ENCODE assay signal across 8 cellular contexts in genomic region chr4:55409468-55410171, GRCh38. TPM values are rescaled to one million over a fixed set of nuclear protein-coding genes. Genes with fewer than 3 reads are reported as not detected.
DNase-seq lines count a peak whose midpoint lies in the region; ATAC-seq lines count a peak whose summit lies in the region.

No MANE protein-coding gene starts in this region.

- H3K4me1 Mint-ChIP-seq in IgD-negative memory B cell: peaks cover 23 to 38% (median 25%) of the 10 kb centered on the region in 3 donors
- peaks cover 30% of the 10 kb centered on the region for H3K4me1 Mint-ChIP-seq in stimulated activated memory B cell treated with anti-CD40 and anti-IgM and Interleukin-4, amounts not matched to agents 10 μg/mL and 1 μg/mL and 100 μg/mL, for 72 hours

- DNase-seq in DMS114 treated with DMSO at 0.1 percent for 48 hours (lab: John Stamatoyannopoulos, UW; ENCODE audit: unreplicated experiment) (peak; percentile 6), fibroblast of gingiva (ENCODE audit: low read depth) (peak; percentile 72), HUDEP-2 (lab: John Stamatoyannopoulos, UW; ENCODE audit: unreplicated experiment in 76 of 76) (no peak)
- no peak for DNase-seq in effector CD8-positive, alpha-beta T cell (lab: John Stamatoyannopoulos, UW)
- no peak for DNase-seq in stimulated activated naive CD4-positive, alpha-beta T cell treated with Interleukin-2 at 50 U/mL for 16 hours (lab: John Stamatoyannopoulos, UW)

- H3K27ac Mint-ChIP-seq in IgD-negative memory B cell: peak overlapping the region; percentile 40 to 81 (median 74)
- peak overlapping the region; percentile 92 for H3K27ac Mint-ChIP-seq in stimulated activated memory B cell treated with anti-CD40 and anti-IgM and Interleukin-4, amounts not matched to agents 10 μg/mL and 1 μg/mL and 100 μg/mL, for 72 hours

- H3K9me3 Mint-ChIP-seq in IgD-negative memory B cell: no peaks in the 10 kb centered on the region
- no peaks in the 10 kb centered on the region for H3K9me3 Mint-ChIP-seq in stimulated activated memory B cell treated with anti-CD40 and anti-IgM and Interleukin-4, amounts not matched to agents 10 μg/mL and 1 μg/mL and 100 μg/mL, for 72 hours

- no peaks in the 10 kb centered on the region for H3K27me3 Mint-ChIP-seq in IgD-negative memory B cell
- H3K27me3 Mint-ChIP-seq in stimulated activated memory B cell treated with anti-CD40 and anti-IgM and Interleukin-4, amounts not matched to agents 10 μg/mL and 1 μg/mL and 100 μg/mL, for 72 hours: no peaks in the 10 kb centered on the region

- ATAC-seq in GM19463 (IDR thresholded peaks at IDR 0.05; ENCODE audit: unreplicated experiment): peak; percentile 93
- ATAC-seq in stimulated activated memory B cell treated with anti-CD40 and anti-IgM and Interleukin-4, amounts not matched to agents 10 μg/mL and 1 μg/mL and 100 μg/mL, for 72 hours: peak; percentile 95

- H3K4me3 Mint-ChIP-seq in IgD-negative memory B cell: peak overlapping the region in 1 of 4 donors; percentile 49
- H3K4me3 Mint-ChIP-seq in stimulated activated memory B cell treated with anti-CD40 and anti-IgM and Interleukin-4, amounts not matched to agents 10 μg/mL and 1 μg/mL and 100 μg/mL, for 72 hours: peak overlapping the region; percentile 54

- no peaks in the 10 kb centered on the region for H3K36me3 Mint-ChIP-seq in IgD-negative memory B cell
- H3K36me3 Mint-ChIP-seq in stimulated activated memory B cell treated with anti-CD40 and anti-IgM and Interleukin-4, amounts not matched to agents 10 μg/mL and 1 μg/mL and 100 μg/mL, for 72 hours: peaks cover 25% of the 10 kb centered on the region

RNA-seq across cellular contexts. Expression of gene TMEM165, which starts 13.9 kb away (rescaled TPM):
- polyA plus RNA-seq in IgD-negative memory B cell: 56.1 TPM

Comparison
In these comparisons a context has a peak if more than half of its experiments do, and no peak if none do; other contexts are left out.
1. DNase-seq: peak in DMS114 treated with DMSO at 0.1 percent for 48 hours (single experiment) and fibroblast of gingiva (single experiment); none in HUDEP-2 (0 of 76), effector CD8-positive, alpha-beta T cell (single experiment) and stimulated activated naive CD4-positive, alpha-beta T cell treated with Interleukin-2 at 50 U/mL for 16 hours (single experiment).